Comparison of ENCODE assay signal across 1 cellular context in the genomic region with DNA sequence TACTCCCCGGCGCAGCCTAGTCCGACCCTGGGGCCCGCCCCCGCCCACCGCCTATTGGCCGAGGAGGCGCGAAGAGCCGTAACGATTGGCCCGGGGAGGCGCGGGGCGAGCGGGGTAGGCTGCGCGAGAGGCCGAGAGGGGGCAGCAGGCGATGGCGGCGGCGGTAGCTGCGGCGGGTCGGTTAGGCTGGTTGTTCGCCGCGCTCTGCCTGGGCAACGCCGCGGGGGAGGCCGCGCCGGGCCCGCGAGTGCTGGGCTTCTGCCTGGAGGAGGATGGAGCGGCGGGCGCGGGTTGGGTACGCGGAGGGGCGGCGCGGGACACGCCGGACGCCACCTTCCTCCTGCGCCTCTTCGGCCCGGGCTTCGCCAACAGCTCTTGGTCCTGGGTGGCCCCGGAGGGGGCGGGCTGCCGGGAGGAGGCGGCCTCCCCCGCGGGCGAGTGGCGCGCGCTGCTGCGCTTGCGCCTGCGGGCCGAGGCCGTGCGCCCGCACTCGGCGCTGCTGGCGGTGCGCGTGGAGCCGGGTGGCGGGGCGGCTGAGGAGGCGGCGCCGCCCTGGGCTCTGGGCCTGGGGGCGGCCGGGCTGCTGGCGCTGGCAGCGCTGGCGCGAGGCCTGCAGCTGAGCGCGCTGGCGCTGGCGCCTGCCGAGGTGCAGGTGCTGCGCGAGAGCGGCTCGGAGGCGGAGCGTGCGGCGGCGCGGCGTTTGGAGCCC.
TF ChIP-seq lines count a peak whose summit lies in the region.

A gene (plus strand): TSS at position 142 of the 709 bp plus-strand sequence. CDS start 10 bp downstream, at position 152.

TF ChIP-seq in WTC11, 78 proteins besides CTCF, POLR2A, EP300 and RAD21 (continued from another document and continues in another):
- TF ChIP-seq, protein P1, sequence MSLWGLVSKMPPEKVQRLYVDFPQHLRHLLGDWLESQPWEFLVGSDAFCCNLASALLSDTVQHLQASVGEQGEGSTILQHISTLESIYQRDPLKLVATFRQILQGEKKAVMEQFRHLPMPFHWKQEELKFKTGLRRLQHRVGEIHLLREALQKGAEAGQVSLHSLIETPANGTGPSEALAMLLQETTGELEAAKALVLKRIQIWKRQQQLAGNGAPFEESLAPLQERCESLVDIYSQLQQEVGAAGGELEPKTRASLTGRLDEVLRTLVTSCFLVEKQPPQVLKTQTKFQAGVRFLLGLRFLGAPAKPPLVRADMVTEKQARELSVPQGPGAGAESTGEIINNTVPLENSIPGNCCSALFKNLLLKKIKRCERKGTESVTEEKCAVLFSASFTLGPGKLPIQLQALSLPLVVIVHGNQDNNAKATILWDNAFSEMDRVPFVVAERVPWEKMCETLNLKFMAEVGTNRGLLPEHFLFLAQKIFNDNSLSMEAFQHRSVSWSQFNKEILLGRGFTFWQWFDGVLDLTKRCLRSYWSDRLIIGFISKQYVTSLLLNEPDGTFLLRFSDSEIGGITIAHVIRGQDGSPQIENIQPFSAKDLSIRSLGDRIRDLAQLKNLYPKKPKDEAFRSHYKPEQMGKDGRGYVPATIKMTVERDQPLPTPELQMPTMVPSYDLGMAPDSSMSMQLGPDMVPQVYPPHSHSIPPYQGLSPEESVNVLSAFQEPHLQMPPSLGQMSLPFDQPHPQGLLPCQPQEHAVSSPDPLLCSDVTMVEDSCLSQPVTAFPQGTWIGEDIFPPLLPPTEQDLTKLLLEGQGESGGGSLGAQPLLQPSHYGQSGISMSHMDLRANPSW (CRISPR knock-in tag; conservative IDR thresholded peaks at IDR 0.05; ENCODE audit: low read depth): 0 out of 2 replicates have a peak, but pooled peaks have one; percentile 14
- TF ChIP-seq ZNF396 (CRISPR knock-in tag; IDR thresholded peaks at IDR 0.05; ENCODE audit: borderline replicate concordance): no peak
- TF ChIP-seq KAT7 (CRISPR knock-in tag; IDR thresholded peaks at IDR 0.05; ENCODE audit: borderline replicate concordance): no peak
- no peak for TF ChIP-seq NFATC4 (CRISPR knock-in tag; IDR thresholded peaks at IDR 0.05)
- TF ChIP-seq IRF2 (CRISPR knock-in tag; IDR thresholded peaks at IDR 0.05; ENCODE audit: borderline replicate concordance, low read depth): no peak
- peak; percentile 83 for TF ChIP-seq SP1 (CRISPR knock-in tag; conservative IDR thresholded peaks at IDR 0.05)
- TF ChIP-seq ZNF317 (CRISPR knock-in tag; IDR thresholded peaks at IDR 0.05; ENCODE audit: borderline replicate concordance, low read depth): no peak
- peak; percentile 89 for TF ChIP-seq FOXP1 (CRISPR knock-in tag; IDR thresholded peaks at IDR 0.05; ENCODE audit: borderline replicate concordance)
- TF ChIP-seq MXD4 (CRISPR knock-in tag; IDR thresholded peaks at IDR 0.05; ENCODE audit: borderline replicate concordance): no peak
- TF ChIP-seq GABPB1 (CRISPR knock-in tag; IDR thresholded peaks at IDR 0.05): no peak; the same call in 1 of the 2 replicates
- no peak for TF ChIP-seq ZNF423 (CRISPR knock-in tag; IDR thresholded peaks at IDR 0.05)
- TF ChIP-seq, protein P2, sequence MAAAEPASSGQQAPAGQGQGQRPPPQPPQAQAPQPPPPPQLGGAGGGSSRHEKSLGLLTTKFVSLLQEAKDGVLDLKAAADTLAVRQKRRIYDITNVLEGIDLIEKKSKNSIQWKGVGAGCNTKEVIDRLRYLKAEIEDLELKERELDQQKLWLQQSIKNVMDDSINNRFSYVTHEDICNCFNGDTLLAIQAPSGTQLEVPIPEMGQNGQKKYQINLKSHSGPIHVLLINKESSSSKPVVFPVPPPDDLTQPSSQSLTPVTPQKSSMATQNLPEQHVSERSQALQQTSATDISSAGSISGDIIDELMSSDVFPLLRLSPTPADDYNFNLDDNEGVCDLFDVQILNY (CRISPR knock-in tag; IDR thresholded peaks at IDR 0.05): 0 out of 2 replicates have a peak, but pooled peaks have one; percentile 39
- TF ChIP-seq ZBTB21 (CRISPR knock-in tag; IDR thresholded peaks at IDR 0.05; ENCODE audit: borderline replicate concordance): no peak
- no peak for TF ChIP-seq ZNF232 (CRISPR knock-in tag; IDR thresholded peaks at IDR 0.05)
- TF ChIP-seq, protein P3, sequence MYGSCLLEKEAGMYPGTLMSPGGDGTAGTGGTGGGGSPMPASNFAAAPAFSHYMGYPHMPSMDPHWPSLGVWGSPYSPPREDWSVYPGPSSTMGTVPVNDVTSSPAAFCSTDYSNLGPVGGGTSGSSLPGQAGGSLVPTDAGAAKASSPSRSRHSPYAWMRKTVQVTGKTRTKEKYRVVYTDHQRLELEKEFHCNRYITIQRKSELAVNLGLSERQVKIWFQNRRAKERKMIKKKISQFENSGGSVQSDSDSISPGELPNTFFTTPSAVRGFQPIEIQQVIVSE (CRISPR knock-in tag; IDR thresholded peaks at IDR 0.05; ENCODE audit: borderline replicate concordance): no peak
- TF ChIP-seq, protein P4, sequence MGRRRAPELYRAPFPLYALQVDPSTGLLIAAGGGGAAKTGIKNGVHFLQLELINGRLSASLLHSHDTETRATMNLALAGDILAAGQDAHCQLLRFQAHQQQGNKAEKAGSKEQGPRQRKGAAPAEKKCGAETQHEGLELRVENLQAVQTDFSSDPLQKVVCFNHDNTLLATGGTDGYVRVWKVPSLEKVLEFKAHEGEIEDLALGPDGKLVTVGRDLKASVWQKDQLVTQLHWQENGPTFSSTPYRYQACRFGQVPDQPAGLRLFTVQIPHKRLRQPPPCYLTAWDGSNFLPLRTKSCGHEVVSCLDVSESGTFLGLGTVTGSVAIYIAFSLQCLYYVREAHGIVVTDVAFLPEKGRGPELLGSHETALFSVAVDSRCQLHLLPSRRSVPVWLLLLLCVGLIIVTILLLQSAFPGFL (CRISPR knock-in tag; IDR thresholded peaks at IDR 0.05; ENCODE audit: borderline replicate concordance): no peak
- no peak for TF ChIP-seq TCF7 (CRISPR knock-in tag; IDR thresholded peaks at IDR 0.05; ENCODE audit: low read depth)
- TF ChIP-seq, protein P5, sequence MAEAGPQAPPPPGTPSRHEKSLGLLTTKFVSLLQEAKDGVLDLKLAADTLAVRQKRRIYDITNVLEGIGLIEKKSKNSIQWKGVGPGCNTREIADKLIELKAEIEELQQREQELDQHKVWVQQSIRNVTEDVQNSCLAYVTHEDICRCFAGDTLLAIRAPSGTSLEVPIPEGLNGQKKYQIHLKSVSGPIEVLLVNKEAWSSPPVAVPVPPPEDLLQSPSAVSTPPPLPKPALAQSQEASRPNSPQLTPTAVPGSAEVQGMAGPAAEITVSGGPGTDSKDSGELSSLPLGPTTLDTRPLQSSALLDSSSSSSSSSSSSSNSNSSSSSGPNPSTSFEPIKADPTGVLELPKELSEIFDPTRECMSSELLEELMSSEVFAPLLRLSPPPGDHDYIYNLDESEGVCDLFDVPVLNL (CRISPR knock-in tag; IDR thresholded peaks at IDR 0.05; ENCODE audit: borderline replicate concordance, low read depth): peak; percentile 86
- 0 out of 2 replicates have a peak, but pooled peaks have one; percentile 48 for TF ChIP-seq NFE2L1 (CRISPR knock-in tag; IDR thresholded peaks at IDR 0.05)
- TF ChIP-seq ETV6 (CRISPR knock-in tag; IDR thresholded peaks at IDR 0.05): no peak
- TF ChIP-seq, protein P6, sequence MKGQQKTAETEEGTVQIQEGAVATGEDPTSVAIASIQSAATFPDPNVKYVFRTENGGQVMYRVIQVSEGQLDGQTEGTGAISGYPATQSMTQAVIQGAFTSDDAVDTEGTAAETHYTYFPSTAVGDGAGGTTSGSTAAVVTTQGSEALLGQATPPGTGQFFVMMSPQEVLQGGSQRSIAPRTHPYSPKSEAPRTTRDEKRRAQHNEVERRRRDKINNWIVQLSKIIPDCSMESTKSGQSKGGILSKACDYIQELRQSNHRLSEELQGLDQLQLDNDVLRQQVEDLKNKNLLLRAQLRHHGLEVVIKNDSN (CRISPR knock-in tag; IDR thresholded peaks at IDR 0.05): no peak
- no peak for TF ChIP-seq NR1H2 (CRISPR knock-in tag; IDR thresholded peaks at IDR 0.05)
- TF ChIP-seq, protein P7, sequence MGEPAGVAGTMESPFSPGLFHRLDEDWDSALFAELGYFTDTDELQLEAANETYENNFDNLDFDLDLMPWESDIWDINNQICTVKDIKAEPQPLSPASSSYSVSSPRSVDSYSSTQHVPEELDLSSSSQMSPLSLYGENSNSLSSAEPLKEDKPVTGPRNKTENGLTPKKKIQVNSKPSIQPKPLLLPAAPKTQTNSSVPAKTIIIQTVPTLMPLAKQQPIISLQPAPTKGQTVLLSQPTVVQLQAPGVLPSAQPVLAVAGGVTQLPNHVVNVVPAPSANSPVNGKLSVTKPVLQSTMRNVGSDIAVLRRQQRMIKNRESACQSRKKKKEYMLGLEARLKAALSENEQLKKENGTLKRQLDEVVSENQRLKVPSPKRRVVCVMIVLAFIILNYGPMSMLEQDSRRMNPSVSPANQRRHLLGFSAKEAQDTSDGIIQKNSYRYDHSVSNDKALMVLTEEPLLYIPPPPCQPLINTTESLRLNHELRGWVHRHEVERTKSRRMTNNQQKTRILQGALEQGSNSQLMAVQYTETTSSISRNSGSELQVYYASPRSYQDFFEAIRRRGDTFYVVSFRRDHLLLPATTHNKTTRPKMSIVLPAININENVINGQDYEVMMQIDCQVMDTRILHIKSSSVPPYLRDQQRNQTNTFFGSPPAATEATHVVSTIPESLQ (CRISPR knock-in tag; IDR thresholded peaks at IDR 0.05): no peak
- no peak for TF ChIP-seq ZNF263 (CRISPR knock-in tag; IDR thresholded peaks at IDR 0.05; ENCODE audit: low read depth)
- TF ChIP-seq MYBL2 (CRISPR knock-in tag; IDR thresholded peaks at IDR 0.05): peak; percentile 64; the same call in 1 of the 2 replicates
- no peak for TF ChIP-seq TEAD4 (CRISPR knock-in tag; IDR thresholded peaks at IDR 0.05)
- TF ChIP-seq, protein P8, sequence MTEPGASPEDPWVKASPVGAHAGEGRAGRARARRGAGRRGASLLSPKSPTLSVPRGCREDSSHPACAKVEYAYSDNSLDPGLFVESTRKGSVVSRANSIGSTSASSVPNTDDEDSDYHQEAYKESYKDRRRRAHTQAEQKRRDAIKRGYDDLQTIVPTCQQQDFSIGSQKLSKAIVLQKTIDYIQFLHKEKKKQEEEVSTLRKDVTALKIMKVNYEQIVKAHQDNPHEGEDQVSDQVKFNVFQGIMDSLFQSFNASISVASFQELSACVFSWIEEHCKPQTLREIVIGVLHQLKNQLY (CRISPR knock-in tag; IDR thresholded peaks at IDR 0.05): no peak
- TF ChIP-seq OVOL2 (CRISPR knock-in tag; IDR thresholded peaks at IDR 0.05; ENCODE audit: borderline replicate concordance): no peak
- no peak for TF ChIP-seq SOX15 (CRISPR knock-in tag; IDR thresholded peaks at IDR 0.05)
- TF ChIP-seq, protein P9, sequence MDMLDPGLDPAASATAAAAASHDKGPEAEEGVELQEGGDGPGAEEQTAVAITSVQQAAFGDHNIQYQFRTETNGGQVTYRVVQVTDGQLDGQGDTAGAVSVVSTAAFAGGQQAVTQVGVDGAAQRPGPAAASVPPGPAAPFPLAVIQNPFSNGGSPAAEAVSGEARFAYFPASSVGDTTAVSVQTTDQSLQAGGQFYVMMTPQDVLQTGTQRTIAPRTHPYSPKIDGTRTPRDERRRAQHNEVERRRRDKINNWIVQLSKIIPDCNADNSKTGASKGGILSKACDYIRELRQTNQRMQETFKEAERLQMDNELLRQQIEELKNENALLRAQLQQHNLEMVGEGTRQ (CRISPR knock-in tag; IDR thresholded peaks at IDR 0.05): no peak
- no peak for TF ChIP-seq TP53 (CRISPR knock-in tag; IDR thresholded peaks at IDR 0.05)
- no peak for TF ChIP-seq GRHL2 (CRISPR knock-in tag; IDR thresholded peaks at IDR 0.05; ENCODE audit: insufficient replicate concordance, severe bottlenecking)
- TF ChIP-seq CBFB (CRISPR knock-in tag; IDR thresholded peaks at IDR 0.05; ENCODE audit: low read depth): no peak
- no peak for TF ChIP-seq ATF1 (CRISPR knock-in tag; IDR thresholded peaks at IDR 0.05)
- TF ChIP-seq, protein P10, sequence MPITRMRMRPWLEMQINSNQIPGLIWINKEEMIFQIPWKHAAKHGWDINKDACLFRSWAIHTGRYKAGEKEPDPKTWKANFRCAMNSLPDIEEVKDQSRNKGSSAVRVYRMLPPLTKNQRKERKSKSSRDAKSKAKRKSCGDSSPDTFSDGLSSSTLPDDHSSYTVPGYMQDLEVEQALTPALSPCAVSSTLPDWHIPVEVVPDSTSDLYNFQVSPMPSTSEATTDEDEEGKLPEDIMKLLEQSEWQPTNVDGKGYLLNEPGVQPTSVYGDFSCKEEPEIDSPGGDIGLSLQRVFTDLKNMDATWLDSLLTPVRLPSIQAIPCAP (CRISPR knock-in tag; IDR thresholded peaks at IDR 0.05): 0 out of 2 replicates have a peak, but pooled peaks have one; percentile 28
- no peak for TF ChIP-seq ESRRA (CRISPR knock-in tag; IDR thresholded peaks at IDR 0.05; ENCODE audit: borderline replicate concordance)
- TF ChIP-seq ZNF138 (CRISPR knock-in tag; conservative IDR thresholded peaks at IDR 0.05): no peak
- TF ChIP-seq, protein P11, sequence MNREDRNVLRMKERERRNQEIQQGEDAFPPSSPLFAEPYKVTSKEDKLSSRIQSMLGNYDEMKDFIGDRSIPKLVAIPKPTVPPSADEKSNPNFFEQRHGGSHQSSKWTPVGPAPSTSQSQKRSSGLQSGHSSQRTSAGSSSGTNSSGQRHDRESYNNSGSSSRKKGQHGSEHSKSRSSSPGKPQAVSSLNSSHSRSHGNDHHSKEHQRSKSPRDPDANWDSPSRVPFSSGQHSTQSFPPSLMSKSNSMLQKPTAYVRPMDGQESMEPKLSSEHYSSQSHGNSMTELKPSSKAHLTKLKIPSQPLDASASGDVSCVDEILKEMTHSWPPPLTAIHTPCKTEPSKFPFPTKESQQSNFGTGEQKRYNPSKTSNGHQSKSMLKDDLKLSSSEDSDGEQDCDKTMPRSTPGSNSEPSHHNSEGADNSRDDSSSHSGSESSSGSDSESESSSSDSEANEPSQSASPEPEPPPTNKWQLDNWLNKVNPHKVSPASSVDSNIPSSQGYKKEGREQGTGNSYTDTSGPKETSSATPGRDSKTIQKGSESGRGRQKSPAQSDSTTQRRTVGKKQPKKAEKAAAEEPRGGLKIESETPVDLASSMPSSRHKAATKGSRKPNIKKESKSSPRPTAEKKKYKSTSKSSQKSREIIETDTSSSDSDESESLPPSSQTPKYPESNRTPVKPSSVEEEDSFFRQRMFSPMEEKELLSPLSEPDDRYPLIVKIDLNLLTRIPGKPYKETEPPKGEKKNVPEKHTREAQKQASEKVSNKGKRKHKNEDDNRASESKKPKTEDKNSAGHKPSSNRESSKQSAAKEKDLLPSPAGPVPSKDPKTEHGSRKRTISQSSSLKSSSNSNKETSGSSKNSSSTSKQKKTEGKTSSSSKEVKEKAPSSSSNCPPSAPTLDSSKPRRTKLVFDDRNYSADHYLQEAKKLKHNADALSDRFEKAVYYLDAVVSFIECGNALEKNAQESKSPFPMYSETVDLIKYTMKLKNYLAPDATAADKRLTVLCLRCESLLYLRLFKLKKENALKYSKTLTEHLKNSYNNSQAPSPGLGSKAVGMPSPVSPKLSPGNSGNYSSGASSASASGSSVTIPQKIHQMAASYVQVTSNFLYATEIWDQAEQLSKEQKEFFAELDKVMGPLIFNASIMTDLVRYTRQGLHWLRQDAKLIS (CRISPR knock-in tag; IDR thresholded peaks at IDR 0.05; ENCODE audit: borderline replicate concordance): no peak
- no peak for TF ChIP-seq GTF2I (CRISPR knock-in tag; conservative IDR thresholded peaks at IDR 0.05)
- peak; percentile 91 for TF ChIP-seq NFYB (CRISPR knock-in tag; conservative IDR thresholded peaks at IDR 0.05; ENCODE audit: low read depth)
- TF ChIP-seq FOXK1 (CRISPR knock-in tag; IDR thresholded peaks at IDR 0.05): peak; percentile 86
- TF ChIP-seq ZNF121 (CRISPR knock-in tag; IDR thresholded peaks at IDR 0.05): no peak
